Comparison of ENCODE assay signal across 13 cellular contexts in the genomic region with DNA sequence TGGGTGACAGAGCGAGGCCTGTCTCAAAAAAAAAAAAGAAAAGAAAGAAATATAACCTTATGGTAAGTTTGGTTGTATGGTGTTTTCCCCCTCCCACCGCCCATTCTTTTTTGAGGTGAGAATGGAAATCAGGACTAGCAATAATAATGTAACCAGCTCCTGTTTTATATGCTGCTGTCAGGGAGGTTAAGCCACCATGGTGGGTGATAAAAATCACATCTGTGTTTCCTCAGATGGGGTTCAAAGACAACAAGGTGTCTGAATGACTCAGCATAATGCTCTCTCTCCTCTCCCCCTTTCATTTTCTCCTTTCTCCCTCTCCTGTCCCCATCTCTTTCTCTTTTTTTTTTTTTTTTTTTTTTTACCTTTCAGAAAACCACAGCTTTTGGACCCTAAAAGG. TPM values are rescaled to one million over a fixed set of nuclear protein-coding genes. Genes with fewer than 3 reads are reported as not detected.
A peak's percentile ranks its signal among the peaks of the same experiment; 100 is the strongest.
DNase-seq lines count a peak whose midpoint lies in the region; ATAC-seq lines count a peak whose summit lies in the region.
"Had no signal": no experiment of that assay in that cellular context is flagged by ENCODE, and none has a peak within 500 bp of the region (broad histone marks: within the 10 kb centered on the region; RNA-seq: fewer than 3 reads in every experiment).

No MANE protein-coding gene starts in this region.

- no peak overlapping the region for H2AFZ ChIP-seq in Karpas-422 (ENCODE audit: low read length)

- no peaks in the 10 kb centered on the region for H3K27me3 Mint-ChIP-seq in activated T-cell treated with anti-CD3 and anti-CD28 coated beads, Interleukin-2, amount 50 U/mL, for 72 hours (ENCODE audit: low read depth)
- no peaks in the 10 kb centered on the region for H3K27me3 Mint-ChIP-seq in stimulated activated memory B cell treated with anti-CD40 and anti-IgM and Interleukin-4, amounts not matched to agents 10 μg/mL and 1 μg/mL and 100 μg/mL, for 72 hours

- peak overlapping the region; percentile 17; the same call in 1 of the 2 replicates for H3K27ac ChIP-seq in Karpas-422 (ENCODE audit: low read length)
- H3K27ac ChIP-seq: epithelial cell of prostate, heart right ventricle had no signal

- H3K4me3 Mint-ChIP-seq in activated T-cell treated with anti-CD3 and anti-CD28 coated beads, Interleukin-2, amount 50 U/mL, for 72 hours, result peak overlapping the region; percentile 40 to 51
- no peak overlapping the region for H3K4me3 Mint-ChIP-seq in stimulated activated memory B cell treated with anti-CD40 and anti-IgM and Interleukin-4, amounts not matched to agents 10 μg/mL and 1 μg/mL and 100 μg/mL, for 72 hours

- no peaks in the 10 kb centered on the region for H3K9me3 ChIP-seq in Karpas-422 (ENCODE audit: low read length)
- no peaks in the 10 kb centered on the region for H3K9me3 ChIP-seq in adipocyte (ENCODE audit: control insufficient read depth, low read length)
- H3K9me3 ChIP-seq: heart right ventricle had no signal

- H3K79me2 ChIP-seq in Karpas-422 (ENCODE audit: low read length), result peaks cover 39% of the 10 kb centered on the region

- peaks cover 62% of the 10 kb centered on the region for H3K4me1 Mint-ChIP-seq in activated T-cell treated with anti-CD3 and anti-CD28 coated beads, Interleukin-2, amount 50 U/mL, for 72 hours (ENCODE audit: low read depth)
- H3K4me1 Mint-ChIP-seq in stimulated activated memory B cell treated with anti-CD40 and anti-IgM and Interleukin-4, amounts not matched to agents 10 μg/mL and 1 μg/mL and 100 μg/mL, for 72 hours, result peaks cover 25% of the 10 kb centered on the region

- H3K4me1 ChIP-seq in Karpas-422 (ENCODE audit: low read length), result no peaks in the 10 kb centered on the region
- peaks cover 43% of the 10 kb centered on the region for H3K4me1 ChIP-seq in adipocyte (ENCODE audit: control insufficient read depth, insufficient read depth, low read length)

- H3K36me3 ChIP-seq in Karpas-422 (ENCODE audit: insufficient read depth, low read length) (peaks cover 80% of the 10 kb centered on the region), adipocyte (ENCODE audit: control insufficient read depth, insufficient read depth, low read length, severe bottlenecking) (peaks cover 89% of the 10 kb centered on the region)

- H3K36me3 Mint-ChIP-seq in activated T-cell treated with anti-CD3 and anti-CD28 coated beads, Interleukin-2, amount 50 U/mL, for 72 hours (ENCODE audit: insufficient read depth in 2 of 2), result peaks cover 16 to 47% of the 10 kb centered on the region in 2 donors
- H3K36me3 Mint-ChIP-seq in stimulated activated memory B cell treated with anti-CD40 and anti-IgM and Interleukin-4, amounts not matched to agents 10 μg/mL and 1 μg/mL and 100 μg/mL, for 72 hours, result peaks cover 69% of the 10 kb centered on the region

- H3K9ac ChIP-seq in Karpas-422 (ENCODE audit: low read length) (no peak overlapping the region), adipocyte (ENCODE audit: low read length) (no peak overlapping the region)

- H3K27ac Mint-ChIP-seq in activated T-cell treated with anti-CD3 and anti-CD28 coated beads, Interleukin-2, amount 50 U/mL, for 72 hours, result peak overlapping the region; percentile 61
- H3K27ac Mint-ChIP-seq in stimulated activated memory B cell treated with anti-CD40 and anti-IgM and Interleukin-4, amounts not matched to agents 10 μg/mL and 1 μg/mL and 100 μg/mL, for 72 hours, result peak overlapping the region; percentile 81

- no peaks in the 10 kb centered on the region; the same call in 1 of the 2 replicates for H4K20me1 ChIP-seq in Karpas-422 (ENCODE audit: insufficient read depth, low read depth, low read length)

- DNase-seq in activated T-cell treated with anti-CD3 and anti-CD28 coated beads, Interleukin-2, amount 50 U/mL, for 72 hours, result peak; percentile 3 to 28
- no peak for DNase-seq in activated T-cell treated with anti-CD3 and anti-CD28 coated beads, Interleukin-2, amount 50 U/mL, for 1 hour
- DNase-seq in Karpas-422, result no peak
- DNase-seq in adipocyte (ENCODE audit: low read depth), result no peak
- DNase-seq in GM19238 (ENCODE audit: insufficient read length, low spot score), result no peak
- no peak for DNase-seq in foreskin melanocyte
- DNase-seq in cerebellar cortex (ENCODE audit: low spot score), result no peak
- DNase-seq: amygdala, heart right ventricle, NCI-H1930, NCI-H69 had no signal

- peak; percentile 72 to 74 for ATAC-seq in activated T-cell treated with anti-CD3 and anti-CD28 coated beads, Interleukin-2, amount 50 U/mL, for 72 hours (replicated peaks in 1 of 2)
- ATAC-seq in stimulated activated memory B cell treated with anti-CD40 and anti-IgM and Interleukin-4, amounts not matched to agents 10 μg/mL and 1 μg/mL and 100 μg/mL, for 72 hours, result no peak
- ATAC-seq: heart right ventricle had no signal

- H3K4me3 ChIP-seq in Karpas-422 (ENCODE audit: low read length), result no peak overlapping the region
- peak overlapping the region; percentile 7 for H3K4me3 ChIP-seq in adipocyte (ENCODE audit: low read length)
- H3K4me3 ChIP-seq: heart right ventricle had no signal

- no peak overlapping the region for H3K4me2 ChIP-seq in Karpas-422 (ENCODE audit: low read depth, low read length, poor library complexity, severe bottlenecking)

- H3K9me2 ChIP-seq in Karpas-422 (replicated peaks; ENCODE audit: insufficient read depth, low read length), result no peaks in the 10 kb centered on the region

- H3K9me3 Mint-ChIP-seq in activated T-cell treated with anti-CD3 and anti-CD28 coated beads, Interleukin-2, amount 50 U/mL, for 72 hours, result no peaks in the 10 kb centered on the region
- H3K9me3 Mint-ChIP-seq in stimulated activated memory B cell treated with anti-CD40 and anti-IgM and Interleukin-4, amounts not matched to agents 10 μg/mL and 1 μg/mL and 100 μg/mL, for 72 hours, result no peaks in the 10 kb centered on the region

- H3K27me3 ChIP-seq in Karpas-422 (ENCODE audit: low read length) (no peaks in the 10 kb centered on the region), adipocyte (replicated peaks; ENCODE audit: control insufficient read depth, insufficient read depth, low read length) (no peaks in the 10 kb centered on the region)
- H3K27me3 ChIP-seq: heart right ventricle had no signal

RNA-seq across cellular contexts. Expression of gene GARRE1, which starts 28.3 kb away (rescaled TPM):
- 10 to 100 TPM; 13.2 to 17.9 TPM for total RNA-seq in activated T-cell treated with anti-CD3 and anti-CD28 coated beads, Interleukin-2, amount 50 U/mL, for 72 hours
- total RNA-seq in Karpas-422 (2014; rRNA removed; shearing (Covaris generic); ENCODE audit: low replicate concordance), result 22.1 and 22.8 TPM in 2 replicates

RNA-seq across cellular contexts. Expression of gene LSM14A, which starts 53.7 kb away (rescaled TPM):
- 100 to 1,000 TPM; 112 to 130 TPM for total RNA-seq in activated T-cell treated with anti-CD3 and anti-CD28 coated beads, Interleukin-2, amount 50 U/mL, for 72 hours
- total RNA-seq in Karpas-422 (2014; rRNA removed; shearing (Covaris generic); ENCODE audit: low replicate concordance), result 171 and 205 TPM in 2 replicates

Comparison
In these comparisons a context has a peak if more than half of its experiments do, and no peak if none do; other contexts are left out.
1. DNase-seq: peak in activated T-cell treated with anti-CD3 and anti-CD28 coated beads, Interleukin-2, amount 50 U/mL, for 72 hours (2 of 2); none in activated T-cell treated with anti-CD3 and anti-CD28 coated beads, Interleukin-2, amount 50 U/mL, for 1 hour (single experiment), Karpas-422 (single experiment), adipocyte (single experiment), GM19238 (single experiment), foreskin melanocyte (single experiment) and cerebellar cortex (single experiment).